8 cellular contexts compared by ENCODE assay signal in the genomic region with DNA sequence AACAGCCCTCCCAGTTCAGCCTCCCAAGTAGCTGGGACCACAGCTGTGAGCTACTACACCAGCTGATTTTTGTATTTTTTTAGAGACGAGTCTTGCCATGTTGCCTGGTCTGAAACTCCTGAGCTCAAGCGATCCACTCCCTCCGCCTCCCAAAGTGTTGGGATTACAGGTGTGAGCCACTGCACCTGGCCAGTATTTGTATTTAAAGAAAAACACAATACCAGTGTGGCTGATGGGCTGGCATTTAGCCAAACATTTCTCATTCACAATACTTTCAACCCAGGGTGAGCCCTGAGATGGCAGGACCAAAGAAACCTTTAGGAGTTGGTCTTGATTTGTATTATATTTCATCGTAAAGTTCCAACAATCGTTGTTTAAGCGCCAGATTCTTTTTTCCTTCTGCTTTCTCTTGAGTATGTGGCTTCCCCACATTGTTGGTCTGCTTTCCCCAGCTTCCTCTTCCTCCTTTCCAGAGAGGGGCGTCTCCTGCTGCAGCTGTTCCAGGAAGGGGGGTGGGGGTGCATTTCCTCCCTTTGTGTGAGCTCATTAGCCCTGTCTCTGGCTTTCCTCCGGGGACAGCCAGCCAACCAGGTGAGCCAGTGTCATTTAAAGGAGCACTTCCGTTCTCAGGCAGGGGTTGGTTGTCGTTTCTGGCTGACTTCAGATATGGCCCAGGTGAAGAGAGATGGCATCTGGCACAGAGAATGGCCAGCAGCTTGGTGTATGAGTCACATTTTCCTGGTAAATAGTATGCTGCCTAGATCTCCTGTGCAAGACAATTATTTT.
A peak's percentile ranks its signal among the peaks of the same experiment; 100 is the strongest.
DNase-seq lines count a peak whose midpoint lies in the region; ATAC-seq and TF ChIP-seq lines count a peak whose summit lies in the region.

No MANE protein-coding gene starts in this region.

- peaks cover 38% of the 10 kb centered on the region for H3K4me1 Mint-ChIP-seq in activated CD4-positive, alpha-beta T cell treated with anti-CD3 and anti-CD28 coated beads, Interleukin-2, amount 10 ng/mL, durations not matched to agents 7 days and 5 days

- H3K27me3 ChIP-seq in gastrocnemius medialis, result no peaks in the 10 kb centered on the region

- no peaks in the 10 kb centered on the region for H3K36me3 ChIP-seq in gastrocnemius medialis

- H3K4me1 ChIP-seq in gastrocnemius medialis, result peaks cover 21% of the 10 kb centered on the region in 2 donors

- H3K36me3 Mint-ChIP-seq in activated CD4-positive, alpha-beta T cell treated with anti-CD3 and anti-CD28 coated beads, Interleukin-2, amount 10 ng/mL, durations not matched to agents 7 days and 5 days (ENCODE audit: low read depth), result peaks cover 21% of the 10 kb centered on the region

- H3K4me3 ChIP-seq in gastrocnemius medialis, result no peak overlapping the region

- peak; percentile 98 for DNase-seq in DMS153 (lab: John Stamatoyannopoulos, UW)
- peak; percentile 94 to 99 for DNase-seq in NCI-H2081 (lab: John Stamatoyannopoulos, UW)
- peak; percentile 59 for DNase-seq in activated CD4-positive, alpha-beta T cell treated with anti-CD3 and anti-CD28 coated beads, Interleukin-2, amount 10 ng/mL, durations not matched to agents 7 days and 5 days
- peak; percentile 88 for DNase-seq in cardiac septum (ENCODE audit: low spot score)
- DNase-seq in gastrocnemius medialis, result peak; percentile 43 to 51
- no peak for DNase-seq in activated gamma-delta T cell treated with Interleukin-2 at 50 U/mL for 16 hours

- H3K4me3 Mint-ChIP-seq in activated CD4-positive, alpha-beta T cell treated with anti-CD3 and anti-CD28 coated beads, Interleukin-2, amount 10 ng/mL, durations not matched to agents 7 days and 5 days, result peak overlapping the region; percentile 45

- peak overlapping the region in 3 of 4 donors; percentile 36 to 55 (median 54) for H3K27ac ChIP-seq in gastrocnemius medialis

- ATAC-seq in gastrocnemius medialis, result no peak
- ATAC-seq in HG02870 (IDR thresholded peaks at IDR 0.05; ENCODE audit: unreplicated experiment), result no peak
- no peak for ATAC-seq in HG02798 (IDR thresholded peaks at IDR 0.05; ENCODE audit: poor library complexity, unreplicated experiment)

- H3K27me3 Mint-ChIP-seq in activated CD4-positive, alpha-beta T cell treated with anti-CD3 and anti-CD28 coated beads, Interleukin-2, amount 10 ng/mL, durations not matched to agents 7 days and 5 days, result no peaks in the 10 kb centered on the region

- POLR2A ChIA-PET in activated CD4-positive, alpha-beta T cell treated with anti-CD3 and anti-CD28 coated beads, Interleukin-2, amount 10 ng/mL, durations not matched to agents 7 days and 5 days (lab: Charles Lee), result no interaction called here

- in situ Hi-C loops in gastrocnemius medialis (cut with MboI; ENCODE audit: low sequenced_read_pairs in 4 of 4), result loop anchor here in 1 of 4 donors (10.0 kb wide), 1 partner anchor 80 kb away; a partner anchor contains a TSS

- no peak for TF ChIP-seq POLR2A in gastrocnemius medialis (IDR thresholded peaks at IDR 0.05)

- CTCF ChIA-PET in activated CD4-positive, alpha-beta T cell treated with anti-CD3 and anti-CD28 coated beads, Interleukin-2, amount 10 ng/mL, durations not matched to agents 7 days and 5 days (lab: Charles Lee), result interaction anchor here (0.9 to 1.4 kb wide), 2 partner anchors 163 to 221 kb away, joined by 3 to 5 read pairs; no protein-coding TSS in a partner anchor

- intact Hi-C loops in cardiac septum (cut with DNase I) (loop anchor here (5.0 kb wide), 1 partner anchor 52 kb away; no protein-coding TSS in a partner anchor), gastrocnemius medialis (cut with DNase I; ENCODE audit: low total_unique reads) (no loop called here)

- peak overlapping the region; percentile 86 for H3K27ac Mint-ChIP-seq in activated CD4-positive, alpha-beta T cell treated with anti-CD3 and anti-CD28 coated beads, Interleukin-2, amount 10 ng/mL, durations not matched to agents 7 days and 5 days

- TF ChIP-seq CTCF in gastrocnemius medialis (IDR thresholded peaks at IDR 0.05 in 4 of 5, conservative IDR thresholded peaks at IDR 0.05 in 1 of 5), result no peak

- peaks cover 0 to 7% (median 0%) of the 10 kb centered on the region in 3 donors for H3K9me3 ChIP-seq in gastrocnemius medialis

- peaks cover 21% of the 10 kb centered on the region for H3K9me3 Mint-ChIP-seq in activated CD4-positive, alpha-beta T cell treated with anti-CD3 and anti-CD28 coated beads, Interleukin-2, amount 10 ng/mL, durations not matched to agents 7 days and 5 days
